In genomic region chr3:24490151-24490550, GRCh38 we compare ENCODE assay signal across 1 cellular context.
A peak's percentile ranks its signal among the peaks of the same experiment; 100 is the strongest.
TF ChIP-seq lines count a peak whose summit lies in the region.

No MANE protein-coding gene starts in this region.

TF ChIP-seq in HepG2, 621 proteins besides CTCF, POLR2A, EP300 and RAD21 (continued from another document and continues in another):
- 0 out of 2 replicates have a peak, but pooled peaks have one; percentile 14 for TF ChIP-seq FOXA3 (CRISPR knock-in tag; IDR thresholded peaks at IDR 0.05)
- no peak for TF ChIP-seq STAT6 (CRISPR knock-in tag; IDR thresholded peaks at IDR 0.05; ENCODE audit: borderline replicate concordance)
- no peak for TF ChIP-seq PAWR (CRISPR knock-in tag; IDR thresholded peaks at IDR 0.05; ENCODE audit: borderline replicate concordance)
- TF ChIP-seq AFF4 (CRISPR knock-in tag; IDR thresholded peaks at IDR 0.05): no peak
- TF ChIP-seq KAT2B (IDR thresholded peaks at IDR 0.05; ENCODE audit: borderline replicate concordance, low read depth, low read length): no peak
- TF ChIP-seq SP1 (IDR thresholded peaks at IDR 0.05): no peak
- no peak for TF ChIP-seq SP1 (CRISPR knock-in tag; IDR thresholded peaks at IDR 0.05)
- TF ChIP-seq ZNF335 (CRISPR knock-in tag; IDR thresholded peaks at IDR 0.05): no peak
- no peak for TF ChIP-seq ZNF468 (CRISPR knock-in tag; IDR thresholded peaks at IDR 0.05)
- TF ChIP-seq ZBTB33 (CRISPR knock-in tag; IDR thresholded peaks at IDR 0.05): no peak
- no peak for TF ChIP-seq ZNF362 (CRISPR knock-in tag; IDR thresholded peaks at IDR 0.05; ENCODE audit: borderline replicate concordance)
- TF ChIP-seq ZNF850 (CRISPR knock-in tag; conservative IDR thresholded peaks at IDR 0.05): no peak
- TF ChIP-seq MED1 (CRISPR knock-in tag; IDR thresholded peaks at IDR 0.05): peak; percentile 59
- no peak for TF ChIP-seq ZNF205 (CRISPR knock-in tag; IDR thresholded peaks at IDR 0.05)
- TF ChIP-seq SMC3 (IDR thresholded peaks at IDR 0.05; ENCODE audit: low read length): no peak
- no peak for TF ChIP-seq TCF7 (IDR thresholded peaks at IDR 0.05; ENCODE audit: low read depth)
- TF ChIP-seq ZNF784 (CRISPR knock-in tag; IDR thresholded peaks at IDR 0.05; ENCODE audit: borderline replicate concordance): no peak
- no peak for TF ChIP-seq REST (IDR thresholded peaks at IDR 0.05; ENCODE audit: borderline replicate concordance in 1 of 2, low read depth in 1 of 2, low read length in 2 of 2)
- no peak for TF ChIP-seq ATAD3A (CRISPR knock-in tag; IDR thresholded peaks at IDR 0.05)
- TF ChIP-seq DMTF1 (CRISPR knock-in tag; IDR thresholded peaks at IDR 0.05): no peak
- peak; percentile 58; the same call in 1 of the 2 replicates for TF ChIP-seq ZNF331 (CRISPR knock-in tag; IDR thresholded peaks at IDR 0.05)
- TF ChIP-seq XBP1 (CRISPR knock-in tag; IDR thresholded peaks at IDR 0.05): no peak
- no peak for TF ChIP-seq NCOR1 (IDR thresholded peaks at IDR 0.05; ENCODE audit: borderline replicate concordance, low read length)
- TF ChIP-seq ZNF564 (CRISPR knock-in tag; IDR thresholded peaks at IDR 0.05): no peak
- TF ChIP-seq ZNF414 (CRISPR knock-in tag; IDR thresholded peaks at IDR 0.05): no peak
- peak; percentile 86; the same call in 1 of the 2 replicates for TF ChIP-seq ZNF292 (CRISPR knock-in tag; IDR thresholded peaks at IDR 0.05; ENCODE audit: borderline replicate concordance, low read depth)
- TF ChIP-seq ATF2 (CRISPR knock-in tag; IDR thresholded peaks at IDR 0.05): peak; percentile 62; the same call in 1 of the 2 replicates
- TF ChIP-seq ZNF350 (CRISPR knock-in tag; IDR thresholded peaks at IDR 0.05; ENCODE audit: borderline replicate concordance, low read depth): no peak
- TF ChIP-seq YY1 (IDR thresholded peaks at IDR 0.05; ENCODE audit: insufficient read depth, insufficient replicate concordance, low read depth, low read length): no peak
- TF ChIP-seq KMT2A (CRISPR knock-in tag; IDR thresholded peaks at IDR 0.05): peak; percentile 67; the same call in 1 of the 2 replicates
- TF ChIP-seq REPIN1 (CRISPR knock-in tag; IDR thresholded peaks at IDR 0.05; ENCODE audit: borderline replicate concordance, low read depth): no peak
- no peak for TF ChIP-seq THAP11 (CRISPR knock-in tag; IDR thresholded peaks at IDR 0.05)
- TF ChIP-seq HOXA5 (CRISPR knock-in tag; IDR thresholded peaks at IDR 0.05): 0 out of 2 replicates have a peak, but pooled peaks have one; percentile 59
- no peak for TF ChIP-seq THAP7 (CRISPR knock-in tag; IDR thresholded peaks at IDR 0.05)
- 0 out of 2 replicates have a peak, but pooled peaks have one; percentile 20 for TF ChIP-seq PPARG (CRISPR knock-in tag; conservative IDR thresholded peaks at IDR 0.05)
- TF ChIP-seq ZSCAN12 (CRISPR knock-in tag; IDR thresholded peaks at IDR 0.05): no peak
- TF ChIP-seq SALL2 (CRISPR knock-in tag; IDR thresholded peaks at IDR 0.05): no peak
- no peak for TF ChIP-seq TOE1 (CRISPR knock-in tag; IDR thresholded peaks at IDR 0.05)
- no peak for TF ChIP-seq TFDP1 (CRISPR knock-in tag; IDR thresholded peaks at IDR 0.05; ENCODE audit: borderline replicate concordance)
- TF ChIP-seq ZNF543 (CRISPR knock-in tag; IDR thresholded peaks at IDR 0.05): no peak
- TF ChIP-seq ZNF747 (CRISPR knock-in tag; IDR thresholded peaks at IDR 0.05; ENCODE audit: borderline replicate concordance): no peak
- 0 out of 2 replicates have a peak, but pooled peaks have one; percentile 66 for TF ChIP-seq MEIS2 (CRISPR knock-in tag; IDR thresholded peaks at IDR 0.05)
